Comparison of ENCODE assay signal across 8 cellular contexts in the genomic region with DNA sequence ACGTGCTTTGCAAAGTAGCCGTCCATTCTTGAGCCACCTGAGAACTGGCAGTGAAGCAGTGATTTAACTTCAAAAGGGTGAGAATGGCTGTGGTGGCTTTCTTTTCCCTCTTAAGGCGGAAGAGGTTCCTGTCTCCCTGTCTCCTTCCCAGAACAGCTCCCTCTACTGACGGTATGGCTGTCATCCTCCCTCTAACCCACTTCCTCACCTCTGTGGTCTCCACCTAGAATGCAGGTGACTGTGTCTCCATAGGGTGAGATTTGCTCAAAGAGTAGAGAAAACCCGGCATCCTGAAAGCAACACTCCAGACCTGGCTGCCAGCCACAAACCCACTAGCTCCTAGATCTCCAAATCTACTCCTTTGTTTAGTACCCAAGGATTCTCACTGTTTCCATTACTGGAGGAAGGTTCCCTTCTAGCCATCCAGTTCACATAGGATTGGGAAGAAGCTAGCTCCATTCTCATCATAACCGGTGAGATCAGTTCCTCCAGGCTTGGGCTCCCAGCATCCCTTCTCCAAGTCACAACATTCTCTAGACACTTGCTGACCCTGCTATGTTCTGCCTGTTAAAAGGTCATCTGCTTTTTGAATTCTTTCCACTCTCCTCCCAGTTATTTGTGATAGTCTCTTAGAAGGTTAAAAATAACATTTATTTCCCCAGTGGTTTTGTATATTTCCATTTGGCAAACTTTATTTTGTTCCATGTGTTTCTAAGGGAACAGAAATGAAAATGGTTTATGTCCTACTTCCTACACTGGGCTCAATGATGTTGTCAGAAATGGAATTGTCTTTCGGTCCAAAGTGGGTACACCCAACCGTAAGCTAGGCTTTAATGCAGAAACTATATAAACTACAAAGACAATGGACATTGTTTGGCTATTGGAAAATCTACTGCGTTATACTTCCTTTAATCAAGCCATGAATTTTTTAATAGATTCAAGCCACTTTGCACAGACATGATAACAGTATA.
A peak's percentile ranks its signal among the peaks of the same experiment; 100 is the strongest.
DNase-seq lines count a peak whose midpoint lies in the region; ATAC-seq and TF ChIP-seq lines count a peak whose summit lies in the region.

No MANE protein-coding gene starts in this region.

- no peaks in the 10 kb centered on the region for H3K79me2 ChIP-seq in ACC112 (ENCODE audit: control insufficient read depth, insufficient read depth, low read length, unreplicated experiment)

- H3K27ac ChIP-seq in ACC112 (ENCODE audit: low read depth, low read length) (peak overlapping the region; percentile 97), iPS DF 6.9 (ENCODE audit: low read length) (no peak overlapping the region), uterus (peak overlapping the region; percentile 94 to 97)

- no peak overlapping the region for H2AFZ ChIP-seq in ACC112 (ENCODE audit: low read length, unreplicated experiment)

- no peaks in the 10 kb centered on the region for H3K9me3 ChIP-seq in iPS DF 6.9 (ENCODE audit: control insufficient read depth, insufficient read depth, low read length)
- no peaks in the 10 kb centered on the region for H3K9me3 ChIP-seq in uterus

- DNase-seq in GM12864 (ENCODE audit: low read depth) (no peak), T-helper 22 cell (ENCODE audit: low read depth) (peak; percentile 1), iPS DF 6.9 (ENCODE audit: low read depth, low spot score) (peak; percentile 76), uterus (no peak), inferior parietal cortex (ENCODE audit: extremely low spot score) (no peak), HK-2 (ENCODE audit: unreplicated experiment) (no peak)

- TF ChIP-seq CTCF in GM12864 (IDR thresholded peaks at IDR 0.05; ENCODE audit: low read depth, low read length, missing control alignments) (peak; percentile 68), uterus (IDR thresholded peaks at IDR 0.05) (no peak)

- TF ChIP-seq POLR2A in uterus (IDR thresholded peaks at IDR 0.05): no peak

- intact Hi-C loops in uterus (cut with DNase I; ENCODE audit: low total_unique reads): no loop called here

- ATAC-seq in GM19328 (IDR thresholded peaks at IDR 0.05; ENCODE audit: unreplicated experiment): no peak

- peaks cover 41% of the 10 kb centered on the region for H3K4me1 ChIP-seq in ACC112 (ENCODE audit: control insufficient read depth, insufficient read depth, low read length, unreplicated experiment)
- H3K4me1 ChIP-seq in iPS DF 6.9 (ENCODE audit: control insufficient read depth, insufficient read depth, low read length): peaks cover 2% of the 10 kb centered on the region; the same call in 1 of the 2 replicates
- no peaks in the 10 kb centered on the region for H3K4me1 ChIP-seq in uterus

- H3K4me3 ChIP-seq in ACC112 (ENCODE audit: low read depth, low read length): no peak overlapping the region
- H3K4me3 ChIP-seq in GM12864 (ENCODE audit: low read depth, low read length): no peak overlapping the region
- no peak overlapping the region for H3K4me3 ChIP-seq in iPS DF 6.9 (ENCODE audit: low read length)
- H3K4me3 ChIP-seq in uterus: no peak overlapping the region

- no peaks in the 10 kb centered on the region for H3K27me3 ChIP-seq in ACC112 (ENCODE audit: insufficient read depth, low read length)
- H3K27me3 ChIP-seq in iPS DF 6.9 (ENCODE audit: control insufficient read depth, insufficient read depth, low read length): no peaks in the 10 kb centered on the region
- H3K27me3 ChIP-seq in uterus: no peaks in the 10 kb centered on the region

- no CpG with 5 or more reads among the region's 9 CpGs for WGBS in iPS DF 6.9 (ENCODE audit: insufficient coverage, insufficient read length)

- H3K36me3 ChIP-seq in ACC112 (ENCODE audit: insufficient read depth, low read length) (no peaks in the 10 kb centered on the region), iPS DF 6.9 (ENCODE audit: control insufficient read depth, insufficient read depth, low read length) (no peaks in the 10 kb centered on the region), uterus (no peaks in the 10 kb centered on the region)

Comparison
In these comparisons a context has a peak if more than half of its experiments do, and no peak if none do; other contexts are left out.
1. DNase-seq: peak in T-helper 22 cell (single experiment) and iPS DF 6.9 (single experiment); none in GM12864 (single experiment), uterus (0 of 2), inferior parietal cortex (single experiment) and HK-2 (single experiment).